ENCODE assay signal across 12 cellular contexts in the genomic region with DNA sequence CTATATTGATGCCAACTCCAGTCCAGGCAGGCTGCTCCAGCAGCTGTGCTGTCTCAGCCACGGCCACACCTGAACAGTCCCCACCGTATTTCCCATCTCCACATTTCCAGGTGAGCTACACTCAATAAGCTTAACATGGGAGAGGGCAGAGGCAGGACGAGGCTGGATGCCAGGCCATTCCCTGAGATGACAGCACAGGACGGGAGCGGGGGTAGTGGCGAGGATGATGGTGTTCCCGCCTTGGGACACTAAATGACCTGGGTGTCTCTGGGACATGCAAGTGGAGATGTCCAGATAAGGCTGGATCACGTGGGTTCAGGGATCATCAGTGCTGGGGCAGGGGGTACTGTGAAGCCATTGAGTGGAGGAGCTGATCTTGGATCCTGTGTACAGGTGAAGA.
"Had no signal": no experiment of that assay in that cellular context is flagged by ENCODE, and none has a peak within 500 bp of the region (broad histone marks: within the 10 kb centered on the region; RNA-seq: fewer than 3 reads in every experiment).

No MANE protein-coding gene starts in this region.

- H3K9me3 Mint-ChIP-seq: activated CD4-positive, alpha-beta memory T cell treated with anti-CD3 and anti-CD28 coated beads, Interleukin-2, amount 10 ng/mL, durations not matched to agents 7 days and 5 days; activated naive CD8-positive, alpha-beta T cell treated with anti-CD3 and anti-CD28 coated beads, Interleukin-2, amount 50 U/mL, for 24 hours had no signal

- DNase-seq: activated CD4-positive, alpha-beta memory T cell treated with anti-CD3 and anti-CD28 coated beads, Interleukin-2, amount 10 ng/mL, durations not matched to agents 7 days and 5 days; activated naive CD4-positive, alpha-beta T cell treated with Interleukin-2 at 50 U/mL for 16 hours; activated naive CD8-positive, alpha-beta T cell treated with anti-CD3 and anti-CD28 coated beads, Interleukin-2, amount 50 U/mL, for 24 hours; caudate nucleus; head of caudate nucleus; T-helper 1 cell had no signal

- H3K4me3 ChIP-seq: colonic mucosa, ovary, skin epidermis, tibial artery had no signal

- ATAC-seq: activated naive CD8-positive, alpha-beta T cell treated with anti-CD3 and anti-CD28 coated beads, Interleukin-2, amount 50 U/mL, for 24 hours; left colon had no signal

- H3K4me1 Mint-ChIP-seq: activated CD4-positive, alpha-beta memory T cell treated with anti-CD3 and anti-CD28 coated beads, Interleukin-2, amount 10 ng/mL, durations not matched to agents 7 days and 5 days; activated naive CD8-positive, alpha-beta T cell treated with anti-CD3 and anti-CD28 coated beads, Interleukin-2, amount 50 U/mL, for 24 hours had no signal

- H3K9me3 ChIP-seq: colonic mucosa, ovary, tibial artery had no signal

- H3K27ac Mint-ChIP-seq: activated CD4-positive, alpha-beta memory T cell treated with anti-CD3 and anti-CD28 coated beads, Interleukin-2, amount 10 ng/mL, durations not matched to agents 7 days and 5 days; activated naive CD8-positive, alpha-beta T cell treated with anti-CD3 and anti-CD28 coated beads, Interleukin-2, amount 50 U/mL, for 24 hours had no signal

- H3K27me3 ChIP-seq: colonic mucosa, ovary had no signal

- H3K27ac ChIP-seq: VCaP had no signal

- H3K36me3 ChIP-seq: colonic mucosa, ovary, tibial artery had no signal

- H3K4me3 Mint-ChIP-seq: activated CD4-positive, alpha-beta memory T cell treated with anti-CD3 and anti-CD28 coated beads, Interleukin-2, amount 10 ng/mL, durations not matched to agents 7 days and 5 days; activated naive CD8-positive, alpha-beta T cell treated with anti-CD3 and anti-CD28 coated beads, Interleukin-2, amount 50 U/mL, for 24 hours had no signal
